In genomic region chr3:10248184-10248983, GRCh38 we compare ENCODE assay signal across 8 cellular contexts. TPM values are rescaled to one million over a fixed set of nuclear protein-coding genes. Genes with fewer than 3 reads are reported as not detected.
A peak's percentile ranks its signal among the peaks of the same experiment; 100 is the strongest.
DNase-seq lines count a peak whose midpoint lies in the region; ATAC-seq, FAIRE-seq and TF ChIP-seq lines count a peak whose summit lies in the region.

TATDN2 (plus strand) TSS chr3:10248459; CDS start chr3:10249201, 742 bp downstream.

- no peak for TF ChIP-seq CTCF in BE2C (IDR thresholded peaks at IDR 0.05; ENCODE audit: low read depth, low read length)
- no peak for TF ChIP-seq CTCF in kidney epithelial cell (IDR thresholded peaks at IDR 0.05; ENCODE audit: insufficient read depth, low read length, poor library complexity, severe bottlenecking)

- peak; percentile 97 for FAIRE-seq in GM19239 (lab: Jason Lieb, UNC)

- H3K36me3 ChIP-seq in BE2C = no peaks in the 10 kb centered on the region
- H3K36me3 ChIP-seq in kidney epithelial cell (ENCODE audit: control insufficient read depth, insufficient read depth, low read length) = no peaks in the 10 kb centered on the region

- no peaks in the 10 kb centered on the region for H3K9me3 ChIP-seq in BE2C

- ATAC-seq in HG03442 (IDR thresholded peaks at IDR 0.05; ENCODE audit: unreplicated experiment) = peak; percentile 92

- peak within 1 kb of the TSS; percentile 87 for H3K4me3 ChIP-seq in BE2C (ENCODE audit: low read depth, low read length)
- H3K4me3 ChIP-seq in kidney epithelial cell (ENCODE audit: low read depth, low read length) = peak within 1 kb of the TSS; percentile 62

- no peaks in the 10 kb centered on the region for H3K27me3 ChIP-seq in BE2C
- no peaks in the 10 kb centered on the region for H3K27me3 ChIP-seq in kidney epithelial cell (ENCODE audit: control insufficient read depth, insufficient read depth, low read length)

- no peaks in the 10 kb centered on the region for H3K4me1 ChIP-seq in BE2C

- DNase-seq in BE2C = peak; percentile 90
- DNase-seq in GM19239 (ENCODE audit: insufficient read length, low spot score) = peak; percentile 96
- DNase-seq in NCI-H510A treated with DMSO at 0.1 percent for 48 hours (lab: John Stamatoyannopoulos, UW) = peak; percentile 86
- peak; percentile 87 for DNase-seq in activated CD4-positive, alpha-beta T cell treated with anti-CD3 and anti-CD28 coated beads for 1 hour
- peak; percentile 99 for DNase-seq in cerebellum (ENCODE audit: low spot score)
- peak; percentile 85 for DNase-seq in kidney epithelial cell (ENCODE audit: low read depth)
- DNase-seq in stimulated activated CD4-positive, alpha-beta T cell treated with anti-CD3 and anti-CD28 coated beads, Interleukin-15, amount 100 ng/mL, for 24 hours = peak; percentile 97

RNA-seq across cellular contexts. Expression of gene TATDN2, which starts in this region (rescaled TPM):
- polyA plus RNA-seq in BE2C (2012; ENCODE audit: insufficient read depth, insufficient read length, low read depth) = 15.8 TPM
- total RNA-seq in cerebellum (21.2 TPM), kidney epithelial cell (14.8 and 16.4 TPM in 2 replicates)

Comparison
In these comparisons a context has a peak if more than half of its experiments do, and no peak if none do; other contexts are left out.
1. Peak in every context shown above with its lines: DNase-seq, ATAC-seq and H3K4me3 ChIP-seq.